Comparison of ENCODE assay signal across 8 cellular contexts in the genomic region with DNA sequence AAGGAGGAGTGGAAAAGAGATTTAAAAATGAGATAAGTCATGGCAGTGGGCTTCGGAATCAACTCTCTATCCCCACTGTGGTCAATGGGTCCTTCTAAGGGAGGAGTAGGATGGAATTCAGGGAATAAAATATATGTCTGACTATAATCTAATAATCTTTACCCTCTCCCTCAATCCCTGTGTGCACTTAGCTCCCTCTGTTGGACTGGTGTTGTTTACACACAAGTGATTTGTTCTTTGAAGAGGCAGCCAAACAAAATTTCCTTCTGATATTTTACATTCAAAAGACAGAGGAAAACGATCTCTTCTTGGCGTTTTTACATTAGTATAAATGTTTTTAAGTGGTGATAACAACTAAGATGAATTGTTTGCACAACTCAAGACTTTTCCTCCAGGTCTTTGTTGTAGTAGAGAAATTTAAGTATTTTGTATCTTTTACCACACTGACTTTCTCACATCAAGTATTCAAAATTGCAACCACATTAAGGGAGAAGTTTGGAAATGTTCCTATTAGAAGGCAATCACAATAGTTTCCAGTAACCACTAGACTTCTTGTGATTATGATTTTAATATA.
DNase-seq lines count a peak whose midpoint lies in the region; FAIRE-seq and TF ChIP-seq lines count a peak whose summit lies in the region.

No MANE protein-coding gene starts in this region.

- POLR2A ChIA-PET in activated CD4-positive, alpha-beta memory T cell treated with anti-CD3 and anti-CD28 coated beads for 36 hours (lab: Charles Lee): no interaction called here

- peaks cover 10% of the 10 kb centered on the region for H3K9me3 Mint-ChIP-seq in activated CD4-positive, alpha-beta memory T cell treated with anti-CD3 and anti-CD28 coated beads for 36 hours

- no peaks in the 10 kb centered on the region for H3K4me1 ChIP-seq in mammary epithelial cell (ENCODE audit: insufficient read depth, low read length)

- H3K27me3 ChIP-seq in mammary epithelial cell (ENCODE audit: insufficient read depth, low read length): no peaks in the 10 kb centered on the region

- no TSS peak for BruUV-seq in mammary epithelial cell (replicated peaks; lab: Mats Ljungman, UMichigan)

- no peak overlapping the region for H3K4me3 ChIP-seq in mammary epithelial cell (replicated peaks in 1 of 3; ENCODE audit: insufficient read depth in 1 of 3, low read depth in 2 of 3, low read length in 3 of 3)

- no peak overlapping the region for H3K27ac Mint-ChIP-seq in activated CD4-positive, alpha-beta memory T cell treated with anti-CD3 and anti-CD28 coated beads for 36 hours

- CTCF ChIA-PET in mammary epithelial cell (lab: Charles Lee; ENCODE audit: low non-redundant PET): interaction anchor here (0.6 kb wide), 1 partner anchor 460 kb away, joined by 7 read pairs; no protein-coding TSS in a partner anchor
- CTCF ChIA-PET in activated CD4-positive, alpha-beta memory T cell treated with anti-CD3 and anti-CD28 coated beads for 36 hours (lab: Charles Lee): no interaction called here

- in situ Hi-C loops in mammary epithelial cell (cut with MboI; ENCODE audit: low sequenced_read_pairs in 2 of 2): no loop called here

- WGBS in mammary epithelial cell (ENCODE audit: low coverage, missing lambda C conversion rate): 25% methylated on average over 3 of the region's 3 CpGs

- H3K27ac ChIP-seq in mammary epithelial cell (ENCODE audit: insufficient read depth, low read depth, low read length): no peak overlapping the region

- TF ChIP-seq POLR2A in GM12891 (IDR thresholded peaks at IDR 0.05; ENCODE audit: low read depth, low read length): no peak

- H3K27me3 Mint-ChIP-seq in activated CD4-positive, alpha-beta memory T cell treated with anti-CD3 and anti-CD28 coated beads for 36 hours: no peaks in the 10 kb centered on the region

- no peak overlapping the region for H3K4me3 Mint-ChIP-seq in activated CD4-positive, alpha-beta memory T cell treated with anti-CD3 and anti-CD28 coated beads for 36 hours

- no peak overlapping the region for H3K9ac ChIP-seq in mammary epithelial cell (ENCODE audit: insufficient read depth, low read length)

- TF ChIP-seq CTCF in GM12874 (IDR thresholded peaks at IDR 0.05; ENCODE audit: insufficient read depth, low read depth, low read length) (peak; percentile 28; the same call in 1 of the 2 replicates), mammary epithelial cell (conservative IDR thresholded peaks at IDR 0.05 in 1 of 2, IDR thresholded peaks at IDR 0.05 in 1 of 2; ENCODE audit: extremely low read depth in 1 of 2, insufficient read depth in 1 of 2, low read depth in 1 of 2, low read length in 2 of 2) (peak; percentile 57 to 74)

- H3K9me3 ChIP-seq in mammary epithelial cell (replicated peaks; ENCODE audit: insufficient read depth, low read length): no peaks in the 10 kb centered on the region

- dilution Hi-C loops in mammary epithelial cell (cut with HindIII; ENCODE audit: low sequenced_read_pairs): no loop called here

- H3K4me1 Mint-ChIP-seq in activated CD4-positive, alpha-beta memory T cell treated with anti-CD3 and anti-CD28 coated beads for 36 hours (ENCODE audit: low read depth): no peaks in the 10 kb centered on the region

- H3K36me3 ChIP-seq in mammary epithelial cell (ENCODE audit: insufficient read depth, low read length): no peaks in the 10 kb centered on the region

- no peaks in the 10 kb centered on the region for H3K79me2 ChIP-seq in mammary epithelial cell (ENCODE audit: insufficient read depth, low read length)

- no peak for FAIRE-seq in GM12891 (lab: Jason Lieb, UNC)

- no peaks in the 10 kb centered on the region for H4K20me1 ChIP-seq in mammary epithelial cell (ENCODE audit: insufficient read depth, low read length)

- H3K4me2 ChIP-seq in mammary epithelial cell (ENCODE audit: insufficient read depth, low read depth, low read length): no peak overlapping the region

- no peak overlapping the region for H2AFZ ChIP-seq in mammary epithelial cell (ENCODE audit: low read depth, low read length)

- peaks cover 1% of the 10 kb centered on the region for H3K36me3 Mint-ChIP-seq in activated CD4-positive, alpha-beta memory T cell treated with anti-CD3 and anti-CD28 coated beads for 36 hours

- DNase-seq in NCI-H1105 (lab: John Stamatoyannopoulos, UW): peak; percentile 6
- peak; percentile 32 for DNase-seq in mammary epithelial cell
- peak; percentile 4 for DNase-seq in non-pigmented ciliary epithelial cell (ENCODE audit: low read depth)
- DNase-seq in activated CD4-positive, alpha-beta memory T cell treated with anti-CD3 and anti-CD28 coated beads for 36 hours: no peak
- DNase-seq in NCI-H187 (lab: John Stamatoyannopoulos, UW): no peak
- DNase-seq in NCI-H2227 treated with DMSO at 0.1 percent for 48 hours (lab: John Stamatoyannopoulos, UW): no peak
- DNase-seq in GM12891 (ENCODE audit: insufficient read length, low spot score): no peak

- intact Hi-C loops in mammary epithelial cell (cut with micrococcal nuclease): loop anchor here (1.0 to 5.0 kb wide), 5 partner anchors 296 to 661 kb away; no protein-coding TSS in a partner anchor
- intact Hi-C loops in activated CD4-positive, alpha-beta memory T cell treated with anti-CD3 and anti-CD28 coated beads for 36 hours (cut with micrococcal nuclease): no loop called here

TF ChIP-seq in GM12891, 5 proteins besides CTCF, POLR2A, EP300 and RAD21:
- TF ChIP-seq SPI1 (IDR thresholded peaks at IDR 0.05; ENCODE audit: low read depth, low read length) (no peak), POU2F2 (IDR thresholded peaks at IDR 0.05; ENCODE audit: low read depth, low read length) (no peak), POLR2AphosphoS5 (IDR thresholded peaks at IDR 0.05; ENCODE audit: low read depth, low read length) (no peak), TAF1 (IDR thresholded peaks at IDR 0.05; ENCODE audit: low read depth, low read length) (no peak), PAX5 (IDR thresholded peaks at IDR 0.05; ENCODE audit: insufficient read depth, low read length, severe bottlenecking) (no peak)
TF ChIP-seq in GM12891: peak in this region for 0.

Comparison
In these comparisons a context has a peak if more than half of its experiments do, and no peak if none do; other contexts are left out.
1. DNase-seq: peak in NCI-H1105 (single experiment), mammary epithelial cell (single experiment) and non-pigmented ciliary epithelial cell (single experiment); none in activated CD4-positive, alpha-beta memory T cell treated with anti-CD3 and anti-CD28 coated beads for 36 hours (single experiment), NCI-H187 (0 of 2), NCI-H2227 treated with DMSO at 0.1 percent for 48 hours (single experiment) and GM12891 (single experiment).